In genomic region chr6:133969285-133969946, GRCh38 we compare ENCODE assay signal across 1 cellular context.
TF ChIP-seq lines count a peak whose summit lies in the region.

No MANE protein-coding gene starts in this region.

TF ChIP-seq in WTC11, 78 proteins besides CTCF, POLR2A, EP300 and RAD21 (continued from another document):
- TF ChIP-seq USF2 (CRISPR knock-in tag; IDR thresholded peaks at IDR 0.05) (no peak), HMGXB4 (CRISPR knock-in tag; IDR thresholded peaks at IDR 0.05) (no peak), ATF1 (CRISPR knock-in tag; IDR thresholded peaks at IDR 0.05) (no peak), GTF2I (CRISPR knock-in tag; conservative IDR thresholded peaks at IDR 0.05) (no peak)
